1 cellular context compared by ENCODE assay signal in genomic region chr2:27400348-27401135, GRCh38.
TF ChIP-seq lines count a peak whose summit lies in the region.

No MANE protein-coding gene starts in this region.

TF ChIP-seq in GM23338, 12 proteins besides CTCF, POLR2A, EP300 and RAD21 (continued from another document):
- TF ChIP-seq ETS1 (IDR thresholded peaks at IDR 0.05) (no peak), EZH2phosphoT487 (IDR thresholded peaks at IDR 0.05; ENCODE audit: unreplicated experiment) (no peak), STAT1 (IDR thresholded peaks at IDR 0.05; ENCODE audit: unreplicated experiment) (no peak)
- TF ChIP-seq, protein P1, sequence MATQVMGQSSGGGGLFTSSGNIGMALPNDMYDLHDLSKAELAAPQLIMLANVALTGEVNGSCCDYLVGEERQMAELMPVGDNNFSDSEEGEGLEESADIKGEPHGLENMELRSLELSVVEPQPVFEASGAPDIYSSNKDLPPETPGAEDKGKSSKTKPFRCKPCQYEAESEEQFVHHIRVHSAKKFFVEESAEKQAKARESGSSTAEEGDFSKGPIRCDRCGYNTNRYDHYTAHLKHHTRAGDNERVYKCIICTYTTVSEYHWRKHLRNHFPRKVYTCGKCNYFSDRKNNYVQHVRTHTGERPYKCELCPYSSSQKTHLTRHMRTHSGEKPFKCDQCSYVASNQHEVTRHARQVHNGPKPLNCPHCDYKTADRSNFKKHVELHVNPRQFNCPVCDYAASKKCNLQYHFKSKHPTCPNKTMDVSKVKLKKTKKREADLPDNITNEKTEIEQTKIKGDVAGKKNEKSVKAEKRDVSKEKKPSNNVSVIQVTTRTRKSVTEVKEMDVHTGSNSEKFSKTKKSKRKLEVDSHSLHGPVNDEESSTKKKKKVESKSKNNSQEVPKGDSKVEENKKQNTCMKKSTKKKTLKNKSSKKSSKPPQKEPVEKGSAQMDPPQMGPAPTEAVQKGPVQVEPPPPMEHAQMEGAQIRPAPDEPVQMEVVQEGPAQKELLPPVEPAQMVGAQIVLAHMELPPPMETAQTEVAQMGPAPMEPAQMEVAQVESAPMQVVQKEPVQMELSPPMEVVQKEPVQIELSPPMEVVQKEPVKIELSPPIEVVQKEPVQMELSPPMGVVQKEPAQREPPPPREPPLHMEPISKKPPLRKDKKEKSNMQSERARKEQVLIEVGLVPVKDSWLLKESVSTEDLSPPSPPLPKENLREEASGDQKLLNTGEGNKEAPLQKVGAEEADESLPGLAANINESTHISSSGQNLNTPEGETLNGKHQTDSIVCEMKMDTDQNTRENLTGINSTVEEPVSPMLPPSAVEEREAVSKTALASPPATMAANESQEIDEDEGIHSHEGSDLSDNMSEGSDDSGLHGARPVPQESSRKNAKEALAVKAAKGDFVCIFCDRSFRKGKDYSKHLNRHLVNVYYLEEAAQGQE (IDR thresholded peaks at IDR 0.05; ENCODE audit: unreplicated experiment) = no peak
